ENCODE assay signal across 21 cellular contexts in genomic region chr14:25896777-25897176, GRCh38.
"Had no signal": no experiment of that assay in that cellular context is flagged by ENCODE, and none has a peak within 500 bp of the region (broad histone marks: within the 10 kb centered on the region; RNA-seq: fewer than 3 reads in every experiment).

No MANE protein-coding gene starts in this region.

- DNase-seq: cortex of kidney; effector memory CD8-positive, alpha-beta T cell; gastrocnemius medialis; head of caudate nucleus; kidney; natural killer cell; occipital lobe; ovary; posterior cingulate gyrus; psoas muscle; right cardiac atrium; sigmoid colon; stimulated activated CD4-positive, alpha-beta T cell treated with anti-CD3 and anti-CD28 coated beads, Interleukin-2, amount 100 ng/mL, for 24 hours; stimulated activated CD4-positive, alpha-beta T cell treated with anti-CD3 and anti-CD28 coated beads, Interleukin-4, amount 100 ng/mL, for 24 hours; stimulated activated naive CD4-positive, alpha-beta T cell treated with Interleukin-2 at 50 U/mL for 16 hours; stomach; thyroid gland; trophoblast cell had no signal

- H3K27me3 ChIP-seq: gastrocnemius medialis, ovary, sigmoid colon, stomach, thyroid gland, vagina had no signal

- H3K4me3 Mint-ChIP-seq: effector memory CD8-positive, alpha-beta T cell; natural killer cell; stimulated activated effector memory CD8-positive, alpha-beta T cell treated with anti-CD3 and anti-CD28 coated beads, Interleukin-12 subunit alpha, Interleukin-12 subunit beta, amount 100 ng/mL, for 72 hours had no signal

- ATAC-seq: effector memory CD8-positive, alpha-beta T cell; gastrocnemius medialis; left lobe of liver; natural killer cell; psoas muscle; right cardiac atrium; stimulated activated effector memory CD8-positive, alpha-beta T cell treated with anti-CD3 and anti-CD28 coated beads, Interleukin-12 subunit alpha, Interleukin-12 subunit beta, amount 100 ng/mL, for 72 hours had no signal

- H3K27me3 Mint-ChIP-seq: effector memory CD8-positive, alpha-beta T cell had no signal

- H3K36me3 Mint-ChIP-seq: natural killer cell; stimulated activated effector memory CD8-positive, alpha-beta T cell treated with anti-CD3 and anti-CD28 coated beads, Interleukin-12 subunit alpha, Interleukin-12 subunit beta, amount 100 ng/mL, for 72 hours had no signal

- H3K4me3 ChIP-seq: gastrocnemius medialis, ovary, psoas muscle, sigmoid colon, stomach, thyroid gland, vagina had no signal

- H3K27ac Mint-ChIP-seq: effector memory CD8-positive, alpha-beta T cell; natural killer cell; stimulated activated effector memory CD8-positive, alpha-beta T cell treated with anti-CD3 and anti-CD28 coated beads, Interleukin-12 subunit alpha, Interleukin-12 subunit beta, amount 100 ng/mL, for 72 hours had no signal

- H3K4me1 Mint-ChIP-seq: natural killer cell; stimulated activated effector memory CD8-positive, alpha-beta T cell treated with anti-CD3 and anti-CD28 coated beads, Interleukin-12 subunit alpha, Interleukin-12 subunit beta, amount 100 ng/mL, for 72 hours had no signal

- H3K27ac ChIP-seq: gastrocnemius medialis, ovary, psoas muscle, sigmoid colon, stomach, thyroid gland, vagina had no signal

- H3K36me3 ChIP-seq: gastrocnemius medialis, ovary, sigmoid colon, stomach, thyroid gland, vagina had no signal

- H3K4me1 ChIP-seq: gastrocnemius medialis, psoas muscle, stomach, thyroid gland, vagina had no signal
